ENCODE assay signal across 18 cellular contexts in genomic region chr19:13085673-13086072, GRCh38. TPM values are rescaled to one million over a fixed set of nuclear protein-coding genes. Genes with fewer than 3 reads are reported as not detected.
A peak's percentile ranks its signal among the peaks of the same experiment; 100 is the strongest.
DNase-seq lines count a peak whose midpoint lies in the region; ATAC-seq and TF ChIP-seq lines count a peak whose summit lies in the region.
"Had no signal": no experiment of that assay in that cellular context is flagged by ENCODE, and none has a peak within 500 bp of the region (broad histone marks: within the 10 kb centered on the region; RNA-seq: fewer than 3 reads in every experiment).

No MANE protein-coding gene starts in this region.

- H3K4me3 Mint-ChIP-seq in WTC11 (no peak overlapping the region), endothelial cell (ENCODE audit: unreplicated experiment) (no peak overlapping the region), CD14-positive monocyte (no peak overlapping the region), glutamatergic neuron (ENCODE audit: unreplicated experiment) (no peak overlapping the region)
- H3K4me3 Mint-ChIP-seq: activated naive CD4-positive, alpha-beta T cell treated with anti-CD3 and anti-CD28 coated beads, Interleukin-2, amount 50 U/mL, for 24 hours; IgD-negative memory B cell; memory B cell had no signal

- H3K4me1 Mint-ChIP-seq in WTC11, result peaks cover 25% of the 10 kb centered on the region
- H3K4me1 Mint-ChIP-seq in endothelial cell (ENCODE audit: unreplicated experiment), result peaks cover 11% of the 10 kb centered on the region
- peaks cover 11% of the 10 kb centered on the region for H3K4me1 Mint-ChIP-seq in CD14-positive monocyte
- peaks cover 24% of the 10 kb centered on the region for H3K4me1 Mint-ChIP-seq in glutamatergic neuron (ENCODE audit: low read depth, unreplicated experiment)
- H3K4me1 Mint-ChIP-seq: activated naive CD4-positive, alpha-beta T cell treated with anti-CD3 and anti-CD28 coated beads, Interleukin-2, amount 50 U/mL, for 24 hours; memory B cell had no signal

- intact Hi-C loops in mucosa of descending colon (cut with DNase I, micrococcal nuclease) (no loop called here), tibial artery (cut with DNase I; ENCODE audit: low total_unique reads) (no loop called here), CD14-positive monocyte (cut with micrococcal nuclease) (no loop called here)

- TF ChIP-seq CTCF in WTC11 (IDR thresholded peaks at IDR 0.05) (no peak), endothelial cell (IDR thresholded peaks at IDR 0.05; ENCODE audit: unreplicated experiment) (no peak), mucosa of descending colon (IDR thresholded peaks at IDR 0.05) (no peak), tibial artery (IDR thresholded peaks at IDR 0.05) (no peak), CD14-positive monocyte (IDR thresholded peaks at IDR 0.05) (no peak), glutamatergic neuron (IDR thresholded peaks at IDR 0.05; ENCODE audit: partially characterized antibody, unreplicated experiment) (no peak)

- H3K9me3 ChIP-seq in mucosa of descending colon (no peaks in the 10 kb centered on the region), tibial artery (no peaks in the 10 kb centered on the region)
- H3K9me3 ChIP-seq: body of pancreas had no signal

- H3K9me3 Mint-ChIP-seq in WTC11 (no peaks in the 10 kb centered on the region), endothelial cell (ENCODE audit: unreplicated experiment) (no peaks in the 10 kb centered on the region), CD14-positive monocyte (no peaks in the 10 kb centered on the region), glutamatergic neuron (ENCODE audit: unreplicated experiment) (peaks cover 8% of the 10 kb centered on the region)
- H3K9me3 Mint-ChIP-seq: activated naive CD4-positive, alpha-beta T cell treated with anti-CD3 and anti-CD28 coated beads, Interleukin-2, amount 50 U/mL, for 24 hours; IgD-negative memory B cell; memory B cell had no signal

- ATAC-seq in WTC11 (no peak), mucosa of descending colon (peak; percentile 61)
- ATAC-seq: body of pancreas had no signal

- CTCF ChIA-PET in WTC11 (lab: Charles Lee), result interaction anchor here (0.5 to 20.5 kb wide), 10 partner anchors 8 to 120 kb away, joined by 3 to 294 read pairs (median 8); no protein-coding TSS in a partner anchor

- no peaks in the 10 kb centered on the region for H3K27me3 ChIP-seq in tibial artery
- H3K27me3 ChIP-seq: body of pancreas had no signal

- H3K4me1 ChIP-seq in mucosa of descending colon (ENCODE audit: low read depth) (no peaks in the 10 kb centered on the region), tibial artery (peaks cover 8 to 84% (median 57%) of the 10 kb centered on the region in 4 donors)

- H3K27me3 Mint-ChIP-seq in WTC11 (ENCODE audit: low read depth) (peaks cover 12% of the 10 kb centered on the region), endothelial cell (ENCODE audit: unreplicated experiment) (peaks cover 9% of the 10 kb centered on the region), CD14-positive monocyte (ENCODE audit: low read depth in 3 of 3) (peaks cover 0 to 7% (median 4%) of the 10 kb centered on the region in 3 donors), glutamatergic neuron (ENCODE audit: unreplicated experiment) (peaks cover 17% of the 10 kb centered on the region)
- H3K27me3 Mint-ChIP-seq: activated naive CD4-positive, alpha-beta T cell treated with anti-CD3 and anti-CD28 coated beads, Interleukin-2, amount 50 U/mL, for 24 hours; IgD-negative memory B cell had no signal

- peak overlapping the region; percentile 90 to 94 for H3K27ac ChIP-seq in tibial artery
- H3K27ac ChIP-seq: body of pancreas, VCaP had no signal

- H3K36me3 ChIP-seq in mucosa of descending colon (ENCODE audit: low read depth), result no peaks in the 10 kb centered on the region
- peaks cover 10 to 73% (median 11%) of the 10 kb centered on the region in 3 donors for H3K36me3 ChIP-seq in tibial artery

- no peak overlapping the region for H3K4me3 ChIP-seq in mucosa of descending colon
- no peak overlapping the region for H3K4me3 ChIP-seq in tibial artery
- H3K4me3 ChIP-seq: body of pancreas had no signal

- peak overlapping the region; percentile 17 for H3K27ac Mint-ChIP-seq in WTC11
- H3K27ac Mint-ChIP-seq in endothelial cell (ENCODE audit: unreplicated experiment), result peak overlapping the region; percentile 39
- peak overlapping the region in 1 of 7 donors; percentile 9 for H3K27ac Mint-ChIP-seq in CD14-positive monocyte
- H3K27ac Mint-ChIP-seq in glutamatergic neuron (ENCODE audit: unreplicated experiment), result no peak overlapping the region
- H3K27ac Mint-ChIP-seq: activated naive CD4-positive, alpha-beta T cell treated with anti-CD3 and anti-CD28 coated beads, Interleukin-2, amount 50 U/mL, for 24 hours; memory B cell had no signal

- H3K36me3 Mint-ChIP-seq in WTC11 (no peaks in the 10 kb centered on the region), endothelial cell (ENCODE audit: low read depth, unreplicated experiment) (peaks cover 19% of the 10 kb centered on the region), CD14-positive monocyte (peaks cover 0 to 3% of the 10 kb centered on the region in 2 donors), glutamatergic neuron (ENCODE audit: unreplicated experiment) (no peaks in the 10 kb centered on the region)
- H3K36me3 Mint-ChIP-seq: activated naive CD4-positive, alpha-beta T cell treated with anti-CD3 and anti-CD28 coated beads, Interleukin-2, amount 50 U/mL, for 24 hours; IgD-negative memory B cell; memory B cell had no signal

- no peak for DNase-seq in WTC11 (ENCODE audit: low spot score)
- DNase-seq in endothelial cell (ENCODE audit: low spot score), result no peak
- DNase-seq in mucosa of descending colon, result no peak
- DNase-seq in tibial artery, result no peak
- no peak for DNase-seq in CD14-positive monocyte (ENCODE audit: low spot score)
- DNase-seq in activated gamma-delta T cell treated with Interleukin-2 at 50 U/mL for 16 hours, result no peak
- DNase-seq in glutamatergic neuron, result no peak
- DNase-seq: activated CD4-positive, alpha-beta T cell treated with anti-CD3 and anti-CD28 coated beads, Interleukin-2, amount 50 U/mL, for 48 hours; activated T-cell treated with anti-CD3 and anti-CD28 coated beads, Interleukin-2, amount 50 U/mL, for 1 hour; body of pancreas; H7; NCI-H2029; retina; stimulated activated naive CD4-positive, alpha-beta T cell treated with Interleukin-2 at 50 U/mL for 16 hours had no signal

- POLR2A ChIA-PET in WTC11 (lab: Charles Lee), result no interaction called here

TF ChIP-seq in WTC11, 78 proteins besides CTCF, POLR2A, EP300 and RAD21 (continues in another document):
- TF ChIP-seq MYBL2 (CRISPR knock-in tag; IDR thresholded peaks at IDR 0.05) (no peak), ELF4 (CRISPR knock-in tag; IDR thresholded peaks at IDR 0.05; ENCODE audit: low read depth) (no peak), MXD4 (CRISPR knock-in tag; IDR thresholded peaks at IDR 0.05; ENCODE audit: borderline replicate concordance) (no peak), NR1H2 (CRISPR knock-in tag; IDR thresholded peaks at IDR 0.05) (no peak), HMGXB4 (CRISPR knock-in tag; IDR thresholded peaks at IDR 0.05) (no peak)
- TF ChIP-seq, protein P1, sequence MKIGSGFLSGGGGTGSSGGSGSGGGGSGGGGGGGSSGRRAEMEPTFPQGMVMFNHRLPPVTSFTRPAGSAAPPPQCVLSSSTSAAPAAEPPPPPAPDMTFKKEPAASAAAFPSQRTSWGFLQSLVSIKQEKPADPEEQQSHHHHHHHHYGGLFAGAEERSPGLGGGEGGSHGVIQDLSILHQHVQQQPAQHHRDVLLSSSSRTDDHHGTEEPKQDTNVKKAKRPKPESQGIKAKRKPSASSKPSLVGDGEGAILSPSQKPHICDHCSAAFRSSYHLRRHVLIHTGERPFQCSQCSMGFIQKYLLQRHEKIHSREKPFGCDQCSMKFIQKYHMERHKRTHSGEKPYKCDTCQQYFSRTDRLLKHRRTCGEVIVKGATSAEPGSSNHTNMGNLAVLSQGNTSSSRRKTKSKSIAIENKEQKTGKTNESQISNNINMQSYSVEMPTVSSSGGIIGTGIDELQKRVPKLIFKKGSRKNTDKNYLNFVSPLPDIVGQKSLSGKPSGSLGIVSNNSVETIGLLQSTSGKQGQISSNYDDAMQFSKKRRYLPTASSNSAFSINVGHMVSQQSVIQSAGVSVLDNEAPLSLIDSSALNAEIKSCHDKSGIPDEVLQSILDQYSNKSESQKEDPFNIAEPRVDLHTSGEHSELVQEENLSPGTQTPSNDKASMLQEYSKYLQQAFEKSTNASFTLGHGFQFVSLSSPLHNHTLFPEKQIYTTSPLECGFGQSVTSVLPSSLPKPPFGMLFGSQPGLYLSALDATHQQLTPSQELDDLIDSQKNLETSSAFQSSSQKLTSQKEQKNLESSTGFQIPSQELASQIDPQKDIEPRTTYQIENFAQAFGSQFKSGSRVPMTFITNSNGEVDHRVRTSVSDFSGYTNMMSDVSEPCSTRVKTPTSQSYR (CRISPR knock-in tag; IDR thresholded peaks at IDR 0.05), result no peak

RNA-seq across cellular contexts. Expression of gene LYL1, which starts 17.0 kb away (rescaled TPM):
- total RNA-seq in WTC11 (2021) (0.60 to 1.2 TPM (median 0.66 TPM) in 3 replicates), endothelial cell (ENCODE audit: unreplicated experiment) (68.6 TPM), mucosa of descending colon (1 to 10 TPM; 1.7 to 7.6 (median 4.7) TPM), glutamatergic neuron (ENCODE audit: unreplicated experiment) (1.3 TPM)
- polyA plus RNA-seq in CD14-positive monocyte, result 10 to 100 TPM; 35.7 to 37.1 TPM

RNA-seq across cellular contexts. Expression of gene TRMT1, which starts 30.9 kb away (rescaled TPM):
- total RNA-seq in WTC11 (2021) (84.0 to 106 TPM (median 86.0 TPM) in 3 replicates), endothelial cell (ENCODE audit: unreplicated experiment) (54.2 TPM), mucosa of descending colon (10 to 100 TPM; 26.6 to 37.9 (median 30.0) TPM), glutamatergic neuron (ENCODE audit: unreplicated experiment) (29.2 TPM)
- 10 to 100 TPM; 14.5 TPM for polyA plus RNA-seq in CD14-positive monocyte

RNA-seq across cellular contexts. Expression of gene NACC1, which starts 32.4 kb away (rescaled TPM):
- total RNA-seq in WTC11 (2021) (212 to 237 TPM (median 213 TPM) in 3 replicates), endothelial cell (ENCODE audit: unreplicated experiment) (112 TPM), mucosa of descending colon (10 to 100 TPM; 42.2 to 58.9 (median 54.1) TPM), glutamatergic neuron (ENCODE audit: unreplicated experiment) (68.6 TPM)
- 1 to 10 TPM; 1.1 to 2.2 TPM for polyA plus RNA-seq in CD14-positive monocyte
